In the genomic region with DNA sequence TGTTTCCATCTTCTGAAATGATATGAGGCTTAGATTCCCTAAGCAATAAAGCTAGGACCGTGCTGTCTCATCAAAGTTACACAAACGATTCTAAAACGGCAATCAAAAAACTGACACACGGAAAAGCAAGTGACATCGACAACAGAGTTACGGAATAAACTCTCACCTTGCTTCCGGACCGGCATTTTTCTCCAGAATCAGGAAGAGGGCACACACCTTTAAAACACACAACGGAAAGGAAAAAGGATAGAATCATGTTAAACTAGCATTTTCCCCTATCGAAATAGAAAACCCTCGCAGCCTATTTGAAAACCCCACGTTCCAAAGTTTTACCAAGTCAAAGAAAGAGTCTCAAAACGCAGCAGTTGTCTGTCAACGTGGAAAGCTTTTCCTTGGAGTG, we compare ENCODE assay signal across 7 cellular contexts. TPM values are rescaled to one million over a fixed set of nuclear protein-coding genes. Genes with fewer than 3 reads are reported as not detected.
A peak's percentile ranks its signal among the peaks of the same experiment; 100 is the strongest.
DNase-seq lines count a peak whose midpoint lies in the region; FAIRE-seq and TF ChIP-seq lines count a peak whose summit lies in the region.

No MANE protein-coding gene starts in this region.

- DNase-seq in GM20000 (ENCODE audit: low spot score) (peak; percentile 18), PC-9 (peak in 1 of 2 experiments; percentile 49), epithelial cell of esophagus (ENCODE audit: low read depth) (peak; percentile 30), ovary (no peak), Ammon's horn (ENCODE audit: low spot score) (no peak), NCI-H446 (lab: John Stamatoyannopoulos, UW) (no peak), urothelium cell line (ENCODE audit: low spot score) (no peak)

- TF ChIP-seq CTCF in GM20000 (IDR thresholded peaks at IDR 0.05; ENCODE audit: extremely low read depth, missing control alignments) = no peak
- no peak for TF ChIP-seq CTCF in PC-9 (conservative IDR thresholded peaks at IDR 0.05)
- TF ChIP-seq CTCF in epithelial cell of esophagus (IDR thresholded peaks at IDR 0.05; ENCODE audit: insufficient read depth, low read depth, low read length, missing control alignments) = no peak
- no peak for TF ChIP-seq CTCF in ovary (IDR thresholded peaks at IDR 0.05)

- no peak for FAIRE-seq in urothelium cell line (lab: Jason Lieb, UNC)

- H3K4me1 ChIP-seq in PC-9 (replicated peaks; ENCODE audit: insufficient read depth) (peaks cover 58% of the 10 kb centered on the region), ovary (ENCODE audit: insufficient read depth) (peaks cover 6% of the 10 kb centered on the region)

- POLR2A ChIA-PET in PC-9 (lab: Charles Lee; ENCODE audit: unreplicated experiment) = interaction anchor here (0.6 to 1.1 kb wide), 2 partner anchors 203 to 268 kb away, joined by 3 to 6 read pairs; a partner anchor contains a TSS

- peaks cover 70% of the 10 kb centered on the region for H3K79me2 ChIP-seq in PC-9 (ENCODE audit: low read depth)

- no peaks in the 10 kb centered on the region for H3K9me2 ChIP-seq in PC-9 (ENCODE audit: insufficient read depth)

- H2AFZ ChIP-seq in PC-9 = peak overlapping the region; percentile 79

- TF ChIP-seq POLR2A in ovary (IDR thresholded peaks at IDR 0.05) = no peak

- H3K27ac ChIP-seq in PC-9 (peak overlapping the region; percentile 81), ovary (peak overlapping the region; percentile 81 to 83)

- no peak for TF ChIP-seq EP300 in ovary (IDR thresholded peaks at IDR 0.05)

- H3K4me2 ChIP-seq in PC-9 = peak overlapping the region; percentile 92

- peak overlapping the region; percentile 62 for H3K4me3 ChIP-seq in PC-9
- peak overlapping the region; percentile 94 for H3K4me3 ChIP-seq in epithelial cell of esophagus (ENCODE audit: low read length)
- peak overlapping the region; percentile 95 for H3K4me3 ChIP-seq in ovary

- peaks cover 20% of the 10 kb centered on the region for H4K20me1 ChIP-seq in PC-9 (ENCODE audit: insufficient read depth)

- TSS peak; percentile 25 for BruUV-seq in PC-9 (replicated peaks; lab: Mats Ljungman, UMichigan)

- peaks cover 43% of the 10 kb centered on the region for H3F3A ChIP-seq in PC-9 (ENCODE audit: insufficient read depth, low read depth)

- CTCF ChIA-PET in PC-9 (lab: Charles Lee) = interaction anchor here (1.3 kb wide), 1 partner anchor 157 kb away, joined by 14 read pairs; no protein-coding TSS in a partner anchor

- intact Hi-C loops in PC-9 (cut with micrococcal nuclease; ENCODE audit: unreplicated experiment) (no loop called here), ovary (cut with DNase I) (no loop called here)

- no peaks in the 10 kb centered on the region for H3K27me3 ChIP-seq in PC-9 (ENCODE audit: insufficient read depth, low read depth)
- no peaks in the 10 kb centered on the region for H3K27me3 ChIP-seq in ovary

- WGBS in ovary, 3 donors = 1% methylated on average over 14 of the region's 14 CpGs

- H3K9me3 ChIP-seq in PC-9 (ENCODE audit: insufficient read depth, low read depth) (no peaks in the 10 kb centered on the region), ovary (no peaks in the 10 kb centered on the region)

- peaks cover 44% of the 10 kb centered on the region for H3K36me3 ChIP-seq in PC-9 (ENCODE audit: low read depth)
- no peaks in the 10 kb centered on the region for H3K36me3 ChIP-seq in ovary

RNA-seq across cellular contexts. Expression of a gene that starts 1.4 kb away (rescaled TPM):
- total RNA-seq in PC-9 (2021) (193 and 201 TPM in 2 replicates), ovary (10 to 100 TPM; 44.8 to 99.1 (median 69.9) TPM)
- polyA plus RNA-seq in ovary = 10 to 100 TPM; 20.5 to 41.1 TPM

Comparison
In these comparisons a context has a peak if more than half of its experiments do, and no peak if none do; other contexts are left out.
1. DNase-seq: peak in GM20000 (single experiment) and epithelial cell of esophagus (single experiment); none in ovary (0 of 5), Ammon's horn (single experiment), NCI-H446 (0 of 2) and urothelium cell line (single experiment).
2. Peak in every context shown above with its lines, with median percentiles within 50 percentile points of each other: H3K4me3 ChIP-seq.